1 cellular context compared by ENCODE assay signal in the genomic region with DNA sequence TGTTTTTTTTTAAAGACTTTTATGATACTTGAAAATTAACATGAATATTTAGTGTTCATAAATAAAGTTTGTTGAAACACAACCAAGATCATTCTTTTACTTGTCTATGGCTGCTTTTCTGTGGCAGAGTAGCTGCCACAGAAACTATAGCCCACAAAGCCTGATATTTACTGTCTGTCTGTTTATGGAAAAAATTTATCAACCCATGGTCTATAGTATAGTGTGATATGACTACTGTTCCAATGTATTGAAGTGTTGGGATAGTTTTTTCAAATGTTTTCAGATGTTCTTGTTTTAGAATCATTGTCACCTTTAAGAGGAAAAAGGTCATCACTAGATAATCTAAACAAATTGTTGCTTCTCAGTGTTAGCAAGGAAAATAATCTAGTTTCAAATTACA.
TF ChIP-seq lines count a peak whose summit lies in the region.

No MANE protein-coding gene starts in this region.

TF ChIP-seq in K562, 482 proteins besides CTCF, POLR2A, EP300 and RAD21:
- TF ChIP-seq, protein P1, sequence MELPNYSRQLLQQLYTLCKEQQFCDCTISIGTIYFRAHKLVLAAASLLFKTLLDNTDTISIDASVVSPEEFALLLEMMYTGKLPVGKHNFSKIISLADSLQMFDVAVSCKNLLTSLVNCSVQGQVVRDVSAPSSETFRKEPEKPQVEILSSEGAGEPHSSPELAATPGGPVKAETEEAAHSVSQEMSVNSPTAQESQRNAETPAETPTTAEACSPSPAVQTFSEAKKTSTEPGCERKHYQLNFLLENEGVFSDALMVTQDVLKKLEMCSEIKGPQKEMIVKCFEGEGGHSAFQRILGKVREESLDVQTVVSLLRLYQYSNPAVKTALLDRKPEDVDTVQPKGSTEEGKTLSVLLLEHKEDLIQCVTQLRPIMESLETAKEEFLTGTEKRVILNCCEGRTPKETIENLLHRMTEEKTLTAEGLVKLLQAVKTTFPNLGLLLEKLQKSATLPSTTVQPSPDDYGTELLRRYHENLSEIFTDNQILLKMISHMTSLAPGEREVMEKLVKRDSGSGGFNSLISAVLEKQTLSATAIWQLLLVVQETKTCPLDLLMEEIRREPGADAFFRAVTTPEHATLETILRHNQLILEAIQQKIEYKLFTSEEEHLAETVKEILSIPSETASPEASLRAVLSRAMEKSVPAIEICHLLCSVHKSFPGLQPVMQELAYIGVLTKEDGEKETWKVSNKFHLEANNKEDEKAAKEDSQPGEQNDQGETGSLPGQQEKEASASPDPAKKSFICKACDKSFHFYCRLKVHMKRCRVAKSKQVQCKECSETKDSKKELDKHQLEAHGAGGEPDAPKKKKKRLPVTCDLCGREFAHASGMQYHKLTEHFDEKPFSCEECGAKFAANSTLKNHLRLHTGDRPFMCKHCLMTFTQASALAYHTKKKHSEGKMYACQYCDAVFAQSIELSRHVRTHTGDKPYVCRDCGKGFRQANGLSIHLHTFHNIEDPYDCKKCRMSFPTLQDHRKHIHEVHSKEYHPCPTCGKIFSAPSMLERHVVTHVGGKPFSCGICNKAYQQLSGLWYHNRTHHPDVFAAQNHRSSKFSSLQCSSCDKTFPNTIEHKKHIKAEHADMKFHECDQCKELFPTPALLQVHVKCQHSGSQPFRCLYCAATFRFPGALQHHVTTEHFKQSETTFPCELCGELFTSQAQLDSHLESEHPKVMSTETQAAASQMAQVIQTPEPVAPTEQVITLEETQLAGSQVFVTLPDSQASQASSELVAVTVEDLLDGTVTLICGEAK (IDR thresholded peaks at IDR 0.05): peak; percentile 29; the same call in 1 of the 2 replicates
- TF ChIP-seq, protein P1 (CRISPR knock-in tag; IDR thresholded peaks at IDR 0.05): no peak
- TF ChIP-seq ZNF347 (CRISPR knock-in tag; IDR thresholded peaks at IDR 0.05; ENCODE audit: low read depth): no peak
